In genomic region chr1:7388488-7389185, GRCh38 we compare ENCODE assay signal across 11 cellular contexts.
DNase-seq lines count a peak whose midpoint lies in the region; ATAC-seq and TF ChIP-seq lines count a peak whose summit lies in the region.
"Had no signal": no experiment of that assay in that cellular context is flagged by ENCODE, and none has a peak within 500 bp of the region (broad histone marks: within the 10 kb centered on the region; RNA-seq: fewer than 3 reads in every experiment).

No MANE protein-coding gene starts in this region.

- TF ChIP-seq CTCF in brain microvascular endothelial cell (IDR thresholded peaks at IDR 0.05; ENCODE audit: low read depth, low read length, missing control alignments) = no peak
- TF ChIP-seq CTCF in lower lobe of right lung (IDR thresholded peaks at IDR 0.05) = no peak

- no peak overlapping the region for H3K9ac ChIP-seq in stomach smooth muscle (ENCODE audit: low read length in 2 of 2)

- H3K27ac ChIP-seq in brain microvascular endothelial cell (no peak overlapping the region), lower lobe of right lung (peak overlapping the region; percentile 37), stomach smooth muscle (ENCODE audit: low read length) (peak overlapping the region; percentile 46)

- ATAC-seq in lower lobe of right lung = peak; percentile 38 to 46
- ATAC-seq: activated naive CD8-positive, alpha-beta T cell treated with anti-CD3 and anti-CD28 coated beads, Interleukin-2, amount 50 U/mL, for 24 hours had no signal

- H3K36me3 ChIP-seq in brain microvascular endothelial cell (replicated peaks) (no peaks in the 10 kb centered on the region), lower lobe of right lung (no peaks in the 10 kb centered on the region), stomach smooth muscle (ENCODE audit: control insufficient read depth in 2 of 2, insufficient read depth in 2 of 2, low read length in 2 of 2) (no peaks in the 10 kb centered on the region)

- no peaks in the 10 kb centered on the region for H3K9me3 ChIP-seq in lower lobe of right lung
- H3K9me3 ChIP-seq in stomach smooth muscle (ENCODE audit: control insufficient read depth in 2 of 2, low read length in 2 of 2) = no peaks in the 10 kb centered on the region

- H3K27me3 ChIP-seq in brain microvascular endothelial cell (replicated peaks) (no peaks in the 10 kb centered on the region), lower lobe of right lung (ENCODE audit: low read depth) (no peaks in the 10 kb centered on the region), stomach smooth muscle (ENCODE audit: control insufficient read depth in 1 of 2, insufficient read depth in 2 of 2, low read length in 2 of 2) (no peaks in the 10 kb centered on the region)

- H3K4me1 ChIP-seq in lower lobe of right lung = peaks cover 18% of the 10 kb centered on the region
- peaks cover 20% of the 10 kb centered on the region for H3K4me1 ChIP-seq in stomach smooth muscle (ENCODE audit: control insufficient read depth, insufficient read depth, low read length)

- DNase-seq in NCI-H2029 (lab: John Stamatoyannopoulos, UW) (peak; percentile 45), brain microvascular endothelial cell (peak; percentile 12), lower lobe of right lung (no peak), EL (no peak), NCI-H82 (lab: John Stamatoyannopoulos, UW) (no peak), iPS-NIHi11 (ENCODE audit: low spot score) (no peak)
- no peak for DNase-seq in activated naive CD4-positive, alpha-beta T cell treated with anti-CD3 and anti-CD28 coated beads, Interleukin-2, amount 50 U/mL, for 16 hours
- DNase-seq: activated naive CD8-positive, alpha-beta T cell treated with anti-CD3 and anti-CD28 coated beads, Interleukin-2, amount 50 U/mL, for 24 hours; glutamatergic neuron; Karpas-422 had no signal

- intact Hi-C loops in lower lobe of right lung (cut with DNase I) = no loop called here

- H3K4me3 ChIP-seq in brain microvascular endothelial cell (ENCODE audit: low read depth, low read length) (no peak overlapping the region), lower lobe of right lung (no peak overlapping the region), stomach smooth muscle (ENCODE audit: low read length in 2 of 2) (peak overlapping the region; percentile 0 to 29)

- in situ Hi-C loops in brain microvascular endothelial cell (cut with HindIII; ENCODE audit: low pct_ligation_motif_present, low sequenced_read_pairs) = no loop called here

Comparison
In these comparisons a context has a peak if more than half of its experiments do, and no peak if none do; other contexts are left out.
1. DNase-seq: peak in NCI-H2029 (single experiment) and brain microvascular endothelial cell (single experiment); none in lower lobe of right lung (single experiment), EL (single experiment), NCI-H82 (single experiment), activated naive CD4-positive, alpha-beta T cell treated with anti-CD3 and anti-CD28 coated beads, Interleukin-2, amount 50 U/mL, for 16 hours (single experiment) and iPS-NIHi11 (single experiment).
2. H3K4me3 ChIP-seq: peak in stomach smooth muscle (2 of 2); none in brain microvascular endothelial cell (single experiment) and lower lobe of right lung (single experiment).